ENCODE assay signal across 20 cellular contexts in genomic region chr16:2762711-2763110, GRCh38. TPM values are rescaled to one million over a fixed set of nuclear protein-coding genes. Genes with fewer than 3 reads are reported as not detected.
DNase-seq lines count a peak whose midpoint lies in the region; ATAC-seq and TF ChIP-seq lines count a peak whose summit lies in the region.
"Had no signal": no experiment of that assay in that cellular context is flagged by ENCODE, and none has a peak within 500 bp of the region (broad histone marks: within the 10 kb centered on the region; RNA-seq: fewer than 3 reads in every experiment).

No MANE protein-coding gene starts in this region.

- TF ChIP-seq CTCF in RWPE1 (conservative IDR thresholded peaks at IDR 0.05; ENCODE audit: low read depth): no peak
- TF ChIP-seq CTCF in GM10266 (IDR thresholded peaks at IDR 0.05; ENCODE audit: control insufficient read depth, insufficient read depth, low read depth, missing control alignments): no peak
- TF ChIP-seq CTCF in foreskin fibroblast (IDR thresholded peaks at IDR 0.05; ENCODE audit: low read depth, low read length): no peak

- peak overlapping the region; percentile 14; the same call in 1 of the 2 replicates for H3K27ac ChIP-seq in RWPE1
- H3K27ac ChIP-seq: SJSA1 had no signal

- H3K9me3 Mint-ChIP-seq in immature natural killer cell: no peaks in the 10 kb centered on the region
- no peaks in the 10 kb centered on the region for H3K9me3 Mint-ChIP-seq in stimulated activated effector memory CD8-positive, alpha-beta T cell treated with anti-CD3 and anti-CD28 coated beads, Interleukin-12 subunit alpha, Interleukin-12 subunit beta, amount 100 ng/mL, for 72 hours
- H3K9me3 Mint-ChIP-seq: CD8-positive, alpha-beta memory T cell had no signal

- no peak overlapping the region for H3K4me3 Mint-ChIP-seq in immature natural killer cell
- H3K4me3 Mint-ChIP-seq in stimulated activated effector memory CD8-positive, alpha-beta T cell treated with anti-CD3 and anti-CD28 coated beads, Interleukin-12 subunit alpha, Interleukin-12 subunit beta, amount 100 ng/mL, for 72 hours: no peak overlapping the region

- H3K27me3 Mint-ChIP-seq in immature natural killer cell (ENCODE audit: low read depth in 3 of 3): peaks cover 7 to 37% (median 27%) of the 10 kb centered on the region in 3 donors

- CTCF ChIA-PET in RWPE1 (lab: Yijun Ruan, JAX): no interaction called here

- POLR2A ChIA-PET in RWPE1 (lab: Yijun Ruan, JAX; ENCODE audit: low non-redundant PET): no interaction called here

- peaks cover 9 to 39% of the 10 kb centered on the region in 2 donors for H3K4me1 Mint-ChIP-seq in immature natural killer cell
- peaks cover 66% of the 10 kb centered on the region for H3K4me1 Mint-ChIP-seq in stimulated activated effector memory CD8-positive, alpha-beta T cell treated with anti-CD3 and anti-CD28 coated beads, Interleukin-12 subunit alpha, Interleukin-12 subunit beta, amount 100 ng/mL, for 72 hours

- H3K36me3 Mint-ChIP-seq in immature natural killer cell: peaks cover 76 to 90% (median 82%) of the 10 kb centered on the region in 3 donors
- H3K36me3 Mint-ChIP-seq in stimulated activated effector memory CD8-positive, alpha-beta T cell treated with anti-CD3 and anti-CD28 coated beads, Interleukin-12 subunit alpha, Interleukin-12 subunit beta, amount 100 ng/mL, for 72 hours: peaks cover 100% of the 10 kb centered on the region

- no peak for ATAC-seq in left ventricle myocardium superior
- no peak for ATAC-seq in stimulated activated effector memory CD8-positive, alpha-beta T cell treated with anti-CD3 and anti-CD28 coated beads, Interleukin-12 subunit alpha, Interleukin-12 subunit beta, amount 100 ng/mL, for 72 hours

- intact Hi-C loops in left ventricle myocardium superior (cut with micrococcal nuclease) (no loop called here), cardiac septum (cut with DNase I) (no loop called here)

- DNase-seq in left ventricle myocardium superior: peak; percentile 12
- no peak for DNase-seq in cardiac septum (ENCODE audit: low spot score)
- no peak for DNase-seq in RWPE1 (ENCODE audit: low spot score)
- no peak for DNase-seq in immature natural killer cell
- DNase-seq in stimulated activated effector memory CD8-positive, alpha-beta T cell treated with anti-CD3 and anti-CD28 coated beads, Interleukin-12 subunit alpha, Interleukin-12 subunit beta, amount 100 ng/mL, for 72 hours (ENCODE audit: low spot score in 2 of 2): no peak
- DNase-seq in GM10266 (ENCODE audit: extremely low spot score): no peak
- no peak for DNase-seq in foreskin fibroblast
- DNase-seq in NCI-H146 treated with DMSO at 0.1 percent for 48 hours (lab: John Stamatoyannopoulos, UW; ENCODE audit: unreplicated experiment): no peak
- DNase-seq: ACHN; CD8-positive, alpha-beta memory T cell; DMS 273 treated with DMSO at 0.1 percent for 48 hours; IMR-90; NCI-H1417 treated with DMSO at 0.1 percent for 48 hours; NCI-H2029 treated with DMSO at 0.1 percent for 48 hours; NCI-H526 had no signal

- no peak overlapping the region for H3K4me3 ChIP-seq in foreskin fibroblast (ENCODE audit: low read depth in 1 of 2, low read length in 2 of 2)
- H3K4me3 ChIP-seq: SJSA1 had no signal

- H3K27ac Mint-ChIP-seq in immature natural killer cell: peak overlapping the region in 5 of 6 donors; percentile 8 to 38 (median 23)
- H3K27ac Mint-ChIP-seq in stimulated activated effector memory CD8-positive, alpha-beta T cell treated with anti-CD3 and anti-CD28 coated beads, Interleukin-12 subunit alpha, Interleukin-12 subunit beta, amount 100 ng/mL, for 72 hours: peak overlapping the region; percentile 11

RNA-seq across cellular contexts. Expression of gene SRRM2, which starts 10.3 kb away (rescaled TPM):
- 292 TPM for total RNA-seq in left ventricle myocardium superior
- 335 TPM for total RNA-seq in cardiac septum
- polyA plus RNA-seq in immature natural killer cell: 100 to 1,000 TPM in 1 of 3 donors, 10 to 100 TPM in 2; 11.5 to 113 (median 24.2) TPM

RNA-seq across cellular contexts. Expression of gene ELOB, which starts 14.4 kb away (rescaled TPM):
- total RNA-seq in left ventricle myocardium superior: 325 TPM
- 278 TPM for total RNA-seq in cardiac septum
- 100 to 1,000 TPM; 252 to 523 (median 328) TPM for polyA plus RNA-seq in immature natural killer cell

RNA-seq across cellular contexts. Expression of gene PRSS33, which starts 24.6 kb away (rescaled TPM):
- total RNA-seq in left ventricle myocardium superior: not detected
- total RNA-seq in cardiac septum: not detected
- polyA plus RNA-seq in immature natural killer cell: 1 to 10 TPM in 2 of 3 donors, not detected in 1; 1.1 to 4.0 TPM
- total RNA-seq: IMR-90, LHCN-M2, OCI-LY7, RPMI7951, SJSA1 had no signal
- polyA plus RNA-seq: CD8-positive, alpha-beta memory T cell; IMR-90 had no signal

RNA-seq across cellular contexts. Expression of gene PRSS41, which starts 35.6 kb away (rescaled TPM):
- total RNA-seq in left ventricle myocardium superior (not detected), cardiac septum (not detected)
- polyA plus RNA-seq in immature natural killer cell: not detected
- total RNA-seq: CD8-positive, alpha-beta memory T cell; H4; IMR-90; LHCN-M2; OCI-LY7; RPMI7951; SJSA1 had no signal
- polyA plus RNA-seq: CD8-positive, alpha-beta memory T cell; IMR-90 had no signal

RNA-seq across cellular contexts. Expression of gene PRSS27, which starts 42.7 kb away (rescaled TPM):
- total RNA-seq in left ventricle myocardium superior (0.12 TPM), cardiac septum (0.40 TPM)
- polyA plus RNA-seq in immature natural killer cell: under 1 TPM in 1 of 3 donors, not detected in 2; 0.18 TPM
- polyA plus RNA-seq: CD8-positive, alpha-beta memory T cell had no signal
